15 cellular contexts compared by ENCODE assay signal in genomic region chr22:48137640-48138039, GRCh38.
"Had no signal": no experiment of that assay in that cellular context is flagged by ENCODE, and none has a peak within 500 bp of the region (broad histone marks: within the 10 kb centered on the region; RNA-seq: fewer than 3 reads in every experiment).

No MANE protein-coding gene starts in this region.

- H3K4me1 Mint-ChIP-seq: activated naive CD4-positive, alpha-beta T cell treated with anti-CD3 and anti-CD28 coated beads, Interleukin-2, amount 10 ng/mL, durations not matched to agents 7 days and 5 days; activated T-helper 17 cell treated with anti-CD3 and anti-CD28 coated beads, Interleukin-2, amount 50 U/mL, for 72 hours had no signal

- H3K4me1 ChIP-seq: heart right ventricle, lower lobe of right lung, right atrium auricular region, tibial nerve had no signal

- H3K27me3 ChIP-seq: cardiac muscle cell, right atrium auricular region, tibial nerve had no signal

- H3K4me3 ChIP-seq: cardiac muscle cell, coronary artery, heart right ventricle, lower lobe of right lung, right atrium auricular region, skin epidermis, tibial nerve had no signal

- H3K36me3 Mint-ChIP-seq: activated naive CD4-positive, alpha-beta T cell treated with anti-CD3 and anti-CD28 coated beads, Interleukin-2, amount 10 ng/mL, durations not matched to agents 7 days and 5 days had no signal

- H3K27ac Mint-ChIP-seq: activated naive CD4-positive, alpha-beta T cell treated with anti-CD3 and anti-CD28 coated beads, Interleukin-2, amount 10 ng/mL, durations not matched to agents 7 days and 5 days; activated T-helper 17 cell treated with anti-CD3 and anti-CD28 coated beads, Interleukin-2, amount 50 U/mL, for 72 hours; T-helper 2 cell treated with Interferon-gamma antibody and Interleukin-4, amounts not matched to agents 5 μg/mL and 100 μg/mL, for 36 hours had no signal

- H3K36me3 ChIP-seq: cardiac muscle cell, heart right ventricle, lower lobe of right lung, right atrium auricular region, tibial nerve had no signal

- H3K4me3 Mint-ChIP-seq: activated naive CD4-positive, alpha-beta T cell treated with anti-CD3 and anti-CD28 coated beads, Interleukin-2, amount 10 ng/mL, durations not matched to agents 7 days and 5 days; activated T-helper 17 cell treated with anti-CD3 and anti-CD28 coated beads, Interleukin-2, amount 50 U/mL, for 72 hours; naive thymus-derived CD8-positive, alpha-beta T cell; T-helper 2 cell treated with Interferon-gamma antibody and Interleukin-4, amounts not matched to agents 5 μg/mL and 100 μg/mL, for 36 hours had no signal

- H3K9me3 Mint-ChIP-seq: activated naive CD4-positive, alpha-beta T cell treated with anti-CD3 and anti-CD28 coated beads, Interleukin-2, amount 10 ng/mL, durations not matched to agents 7 days and 5 days; activated T-helper 17 cell treated with anti-CD3 and anti-CD28 coated beads, Interleukin-2, amount 50 U/mL, for 72 hours; T-helper 2 cell treated with Interferon-gamma antibody and Interleukin-4, amounts not matched to agents 5 μg/mL and 100 μg/mL, for 36 hours had no signal

- H3K27ac ChIP-seq: cardiac muscle cell, coronary artery, heart right ventricle, lower lobe of right lung, right atrium auricular region, skin epidermis, tibial nerve had no signal

- DNase-seq: activated CD4-positive, alpha-beta T cell treated with anti-CD3 and anti-CD28 coated beads, Interleukin-2, amount 50 U/mL, for 1 hour; activated naive CD4-positive, alpha-beta T cell treated with anti-CD3 and anti-CD28 coated beads, Interleukin-2, amount 10 ng/mL, durations not matched to agents 7 days and 5 days; activated T-cell treated with anti-CD3 and anti-CD28 coated beads for 4 hours; effector CD8-positive, alpha-beta T cell; heart right ventricle; kidney; lower lobe of right lung; naive thymus-derived CD8-positive, alpha-beta T cell had no signal
